Comparison of ENCODE assay signal across 8 cellular contexts in the genomic region with DNA sequence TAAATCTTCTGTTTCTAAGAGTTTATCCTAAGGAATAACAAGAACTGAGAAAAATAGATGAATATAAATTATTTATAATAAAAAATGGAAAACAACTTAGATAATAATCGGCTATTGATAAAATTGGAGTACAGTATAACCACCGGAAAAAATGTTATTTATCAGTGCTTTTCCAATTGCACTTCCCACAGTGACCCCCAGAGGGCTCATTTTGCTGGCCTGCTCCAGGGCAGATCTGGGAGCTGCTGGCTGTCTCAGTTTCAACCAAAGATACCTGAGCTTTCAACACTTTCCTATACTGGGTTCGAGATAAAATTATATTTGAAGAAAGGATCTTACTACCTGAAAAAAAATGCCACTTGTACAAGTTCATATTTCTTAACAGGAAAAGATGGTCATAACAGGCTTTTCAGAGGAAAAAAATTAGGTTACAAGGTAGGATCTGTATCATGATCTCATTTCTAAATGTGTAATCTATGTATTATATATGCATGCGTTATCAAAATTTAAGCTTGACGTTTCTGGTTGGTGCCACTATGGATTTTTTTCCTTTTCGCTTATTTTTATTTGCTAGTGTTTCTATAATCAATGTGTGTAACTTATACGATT.
DNase-seq lines count a peak whose midpoint lies in the region; ATAC-seq and TF ChIP-seq lines count a peak whose summit lies in the region.

No MANE protein-coding gene starts in this region.

- no peaks in the 10 kb centered on the region for H3K36me3 Mint-ChIP-seq in activated naive CD8-positive, alpha-beta T cell treated with anti-CD3 and anti-CD28 coated beads, Interleukin-2, amount 50 U/mL, for 24 hours (ENCODE audit: low read depth)

- no peaks in the 10 kb centered on the region for H3K4me1 ChIP-seq in SJCRH30
- H3K4me1 ChIP-seq in right atrium auricular region: no peaks in the 10 kb centered on the region
- no peaks in the 10 kb centered on the region for H3K4me1 ChIP-seq in spleen

- peak; percentile 73 for ATAC-seq in GM19455 (IDR thresholded peaks at IDR 0.05; ENCODE audit: unreplicated experiment)
- ATAC-seq in activated naive CD8-positive, alpha-beta T cell treated with anti-CD3 and anti-CD28 coated beads, Interleukin-2, amount 50 U/mL, for 24 hours: no peak

- no peak overlapping the region for H3K4me3 ChIP-seq in SJCRH30
- no peak overlapping the region for H3K4me3 ChIP-seq in right atrium auricular region
- no peak overlapping the region for H3K4me3 ChIP-seq in spleen

- no peaks in the 10 kb centered on the region for H3K4me1 Mint-ChIP-seq in activated naive CD8-positive, alpha-beta T cell treated with anti-CD3 and anti-CD28 coated beads, Interleukin-2, amount 50 U/mL, for 24 hours

- H3K27me3 ChIP-seq in SJCRH30 (no peaks in the 10 kb centered on the region), right atrium auricular region (no peaks in the 10 kb centered on the region), spleen (replicated peaks in 1 of 7) (no peaks in the 10 kb centered on the region)

- 58 to 65% (median 60%) methylated on average over 7 of the region's 7 CpGs for WGBS in spleen, 5 donors

- TF ChIP-seq CTCF in right atrium auricular region (IDR thresholded peaks at IDR 0.05) (peak; percentile 87 to 91), spleen (IDR thresholded peaks at IDR 0.05 in 8 of 11, conservative IDR thresholded peaks at IDR 0.05 in 3 of 11) (peak; percentile 44 to 84 (median 67))

- intact Hi-C loops in spleen (cut with DNase I; ENCODE audit: low total_unique reads) (loop anchor here (5.0 to 10.0 kb wide), 2 partner anchors 211 to 714 kb away; partner anchors contain the start of gene DPY19L1), posterior vena cava (cut with DNase I) (no loop called here)

- H3K36me3 ChIP-seq in SJCRH30 (no peaks in the 10 kb centered on the region), right atrium auricular region (no peaks in the 10 kb centered on the region), spleen (no peaks in the 10 kb centered on the region)

- H3K27ac Mint-ChIP-seq in activated naive CD8-positive, alpha-beta T cell treated with anti-CD3 and anti-CD28 coated beads, Interleukin-2, amount 50 U/mL, for 24 hours: no peak overlapping the region

- peaks cover 5% of the 10 kb centered on the region for H3K27me3 Mint-ChIP-seq in activated naive CD8-positive, alpha-beta T cell treated with anti-CD3 and anti-CD28 coated beads, Interleukin-2, amount 50 U/mL, for 24 hours

- no peak for TF ChIP-seq POLR2A in spleen (IDR thresholded peaks at IDR 0.05)

- DNase-seq in DMS153 (lab: John Stamatoyannopoulos, UW): peak; percentile 47
- peak; percentile 19 for DNase-seq in HS-5 (ENCODE audit: low read depth)
- DNase-seq in SJCRH30: peak; percentile 42 to 71
- peak; percentile 59 for DNase-seq in activated naive CD8-positive, alpha-beta T cell treated with anti-CD3 and anti-CD28 coated beads, Interleukin-2, amount 50 U/mL, for 24 hours
- DNase-seq in right atrium auricular region (ENCODE audit: low spot score): no peak
- no peak for DNase-seq in spleen
- no peak for DNase-seq in posterior vena cava (ENCODE audit: low spot score)

- H3K9me3 Mint-ChIP-seq in activated naive CD8-positive, alpha-beta T cell treated with anti-CD3 and anti-CD28 coated beads, Interleukin-2, amount 50 U/mL, for 24 hours: no peaks in the 10 kb centered on the region

- no peak overlapping the region for H3K4me3 Mint-ChIP-seq in activated naive CD8-positive, alpha-beta T cell treated with anti-CD3 and anti-CD28 coated beads, Interleukin-2, amount 50 U/mL, for 24 hours

- no peak overlapping the region for H3K27ac ChIP-seq in SJCRH30
- H3K27ac ChIP-seq in right atrium auricular region: no peak overlapping the region
- H3K27ac ChIP-seq in spleen: no peak overlapping the region

- H3K9me3 ChIP-seq in SJCRH30 (replicated peaks) (no peaks in the 10 kb centered on the region; the same call in 1 of the 2 replicates), right atrium auricular region (no peaks in the 10 kb centered on the region), spleen (no peaks in the 10 kb centered on the region)

Comparison
In these comparisons a context has a peak if more than half of its experiments do, and no peak if none do; other contexts are left out.
1. DNase-seq: peak in DMS153 (single experiment), HS-5 (single experiment), SJCRH30 (2 of 2) and activated naive CD8-positive, alpha-beta T cell treated with anti-CD3 and anti-CD28 coated beads, Interleukin-2, amount 50 U/mL, for 24 hours (single experiment); none in right atrium auricular region (single experiment), spleen (single experiment) and posterior vena cava (single experiment).